ENCODE assay signal across 13 cellular contexts in genomic region chr20:4102381-4102780, GRCh38. TPM values are rescaled to one million over a fixed set of nuclear protein-coding genes. Genes with fewer than 3 reads are reported as not detected.
A peak's percentile ranks its signal among the peaks of the same experiment; 100 is the strongest.
DNase-seq lines count a peak whose midpoint lies in the region; FAIRE-seq and TF ChIP-seq lines count a peak whose summit lies in the region.
"Had no signal": no experiment of that assay in that cellular context is flagged by ENCODE, and none has a peak within 500 bp of the region (broad histone marks: within the 10 kb centered on the region; RNA-seq: fewer than 3 reads in every experiment).

No MANE protein-coding gene starts in this region.

- H2AFZ ChIP-seq in keratinocyte (ENCODE audit: control insufficient read depth, low read length) = no peak overlapping the region

- H4K20me1 ChIP-seq in keratinocyte (ENCODE audit: control insufficient read depth, extremely low read depth, insufficient read depth, low read length) = no peaks in the 10 kb centered on the region

- TF ChIP-seq CTCF in astrocyte of the spinal cord (IDR thresholded peaks at IDR 0.05; ENCODE audit: low read depth, low read length) (no peak), keratinocyte (optimal IDR thresholded peaks at IDR 0.05 in 1 of 3, IDR thresholded peaks at IDR 0.05 in 1 of 3, conservative IDR thresholded peaks at IDR 0.05 in 1 of 3; ENCODE audit: extremely low read depth in 1 of 3, insufficient read depth in 2 of 3, low read length in 3 of 3) (no peak), D721Med (IDR thresholded peaks at IDR 0.05; ENCODE audit: insufficient read depth, missing control alignments) (no peak)

- in situ Hi-C loops in astrocyte of the spinal cord (cut with HindIII; ENCODE audit: low sequenced_read_pairs) = no loop called here

- DNase-seq in EL (peak; percentile 51), MG63 (peak; percentile 21), astrocyte of the spinal cord (ENCODE audit: low read depth, low spot score) (peak; percentile 41), keratinocyte (ENCODE audit: low read depth, low spot score) (no peak), T-helper 1 cell (no peak), MV-4-11 (lab: John Stamatoyannopoulos, UW) (no peak), NCI-H1694 (lab: John Stamatoyannopoulos, UW) (no peak), D721Med (ENCODE audit: insufficient read length, low spot score) (no peak)
- DNase-seq: activated naive CD4-positive, alpha-beta T cell treated with anti-CD3 and anti-CD28 coated beads, Interleukin-2, amount 50 U/mL, for 16 hours; cerebellar nuclear complex; right cardiac atrium; SIG-M5 had no signal

- peak; percentile 84 for FAIRE-seq in keratinocyte (lab: Jason Lieb, UNC)
- FAIRE-seq in D721Med (lab: Jason Lieb, UNC) = no peak

- no peak overlapping the region for H3K27ac ChIP-seq in keratinocyte (ENCODE audit: control insufficient read depth, insufficient read depth, low read length)

- peak overlapping the region; percentile 17 for H3K4me2 ChIP-seq in keratinocyte (ENCODE audit: control insufficient read depth, extremely low read depth, insufficient read depth, low read depth, low read length)

- H3K9me1 ChIP-seq in keratinocyte (ENCODE audit: control insufficient read depth, extremely low read depth, insufficient read depth, low read length) = no peaks in the 10 kb centered on the region

- dilution Hi-C loops in keratinocyte (cut with MboI; ENCODE audit: extremely low pct_ligation_motif_present, low sequenced_read_pairs) = no loop called here

- H3K36me3 ChIP-seq in MG63 (no peaks in the 10 kb centered on the region), keratinocyte (ENCODE audit: control insufficient read depth in 2 of 2, extremely low read depth in 1 of 2, insufficient read depth in 2 of 2, low read length in 2 of 2) (no peaks in the 10 kb centered on the region)

- H3K4me3 ChIP-seq in MG63 (no peak overlapping the region), astrocyte of the spinal cord (ENCODE audit: low read depth, low read length) (no peak overlapping the region), keratinocyte (ENCODE audit: control insufficient read depth in 2 of 3, extremely low read depth in 1 of 3, insufficient read depth in 2 of 3, low read depth in 1 of 3, low read length in 3 of 3) (no peak overlapping the region)
- H3K4me3 ChIP-seq: lung had no signal

- no peak overlapping the region for H3K9ac ChIP-seq in keratinocyte (ENCODE audit: control insufficient read depth, extremely low read depth, insufficient read depth, low read length)

- no peaks in the 10 kb centered on the region for H3K4me1 ChIP-seq in keratinocyte (ENCODE audit: control insufficient read depth, extremely low read depth, insufficient read depth, low read length)

- no peaks in the 10 kb centered on the region for H3K9me3 ChIP-seq in MG63
- H3K9me3 ChIP-seq in keratinocyte (ENCODE audit: control insufficient read depth, low read depth, low read length) = no peaks in the 10 kb centered on the region

- H3K27me3 ChIP-seq in MG63 (no peaks in the 10 kb centered on the region), keratinocyte (ENCODE audit: control insufficient read depth, extremely low read depth, insufficient read depth, low read length) (no peaks in the 10 kb centered on the region)

- no peaks in the 10 kb centered on the region for H3K79me2 ChIP-seq in keratinocyte (ENCODE audit: control insufficient read depth, insufficient read depth, low read length)

RNA-seq across cellular contexts. Expression of gene SMOX, which starts 46.2 kb away (rescaled TPM):
- 8.2 and 8.7 TPM in 2 replicates for total RNA-seq in MG63 (2014; rRNA removed; shearing (Covaris generic); ENCODE audit: low replicate concordance)
- 2.0 to 4.3 TPM (median 2.6 TPM) in 3 replicates for polyA plus RNA-seq in keratinocyte
- polyA plus RNA-seq in keratinocyte (2011; ENCODE audit: low read depth) = 4.9 TPM
- 2.5 and 5.3 TPM in 2 replicates for polyA plus RNA-seq in keratinocyte (2011; cell fraction: cytosol; rRNA removed)
- 5.6 and 7.2 TPM in 2 replicates for polyA plus RNA-seq in keratinocyte (2011; cell fraction: nucleus; rRNA removed)
- polyA plus RNA-seq in keratinocyte (2012; ENCODE audit: low replicate concordance) = 8.6 and 13.6 TPM in 2 replicates
- polyA minus RNA-seq in keratinocyte = 0.89 to 9.2 TPM (median 2.3 TPM) in 3 replicates
- 7.9 TPM for polyA minus RNA-seq in keratinocyte (2011; cell fraction: cytosol; rRNA and poly(A)+ RNA removed)
- polyA minus RNA-seq in keratinocyte (2011; cell fraction: nucleus; rRNA and poly(A)+ RNA removed) = 1.9 and 3.1 TPM in 2 replicates

Comparison
In these comparisons a context has a peak if more than half of its experiments do, and no peak if none do; other contexts are left out.
1. DNase-seq: peak in EL (single experiment), MG63 (single experiment) and astrocyte of the spinal cord (single experiment); none in keratinocyte (single experiment), T-helper 1 cell (0 of 5), MV-4-11 (single experiment), NCI-H1694 (single experiment) and D721Med (single experiment).